17 cellular contexts compared by ENCODE assay signal in genomic region chr5:124668353-124669299, GRCh38.
"Had no signal": no experiment of that assay in that cellular context is flagged by ENCODE, and none has a peak within 500 bp of the region (broad histone marks: within the 10 kb centered on the region; RNA-seq: fewer than 3 reads in every experiment).

No MANE protein-coding gene starts in this region.

- H3K4me3 ChIP-seq: lower lobe of right lung, pancreas, tibial artery, vagina had no signal

- H3K27me3 ChIP-seq: foreskin keratinocyte, pancreas, tibial artery, vagina had no signal

- H3K27ac ChIP-seq: foreskin keratinocyte, lower lobe of right lung, pancreas, tibial artery, vagina had no signal

- H3K36me3 ChIP-seq: lower lobe of right lung, pancreas, tibial artery, vagina had no signal

- H3K9me3 ChIP-seq: lower lobe of right lung, pancreas, tibial artery, vagina had no signal

- DNase-seq: activated CD4-positive, alpha-beta memory T cell treated with anti-CD3 and anti-CD28 coated beads, Interleukin-2, amount 10 ng/mL, durations not matched to agents 7 days and 5 days; activated CD4-positive, alpha-beta T cell treated with anti-CD3 and anti-CD28 coated beads for 4 hours; activated CD8-positive, alpha-beta memory T cell treated with anti-CD3 and anti-CD28 coated beads, Interleukin-2, amount 50 U/mL, for 4 hours; activated effector memory CD4-positive, alpha-beta T cell treated with anti-CD3 and anti-CD28 coated beads, Interleukin-2, amount 50 U/mL, for 16 hours; activated T-cell treated with anti-CD3 and anti-CD28 coated beads, Interleukin-2, amount 50 U/mL, for 48 hours; amniotic stem cell; central memory CD4-positive, alpha-beta T cell; cortex of kidney; effector CD8-positive, alpha-beta T cell; foreskin keratinocyte; head of caudate nucleus; kidney glomerular epithelial cell; lower lobe of right lung; pancreas; stimulated activated CD4-positive, alpha-beta T cell treated with anti-CD3 and anti-CD28 coated beads, Interleukin-2, amount 100 ng/mL, for 48 hours; tibial artery had no signal
